ENCODE assay signal across 24 cellular contexts in the genomic region with DNA sequence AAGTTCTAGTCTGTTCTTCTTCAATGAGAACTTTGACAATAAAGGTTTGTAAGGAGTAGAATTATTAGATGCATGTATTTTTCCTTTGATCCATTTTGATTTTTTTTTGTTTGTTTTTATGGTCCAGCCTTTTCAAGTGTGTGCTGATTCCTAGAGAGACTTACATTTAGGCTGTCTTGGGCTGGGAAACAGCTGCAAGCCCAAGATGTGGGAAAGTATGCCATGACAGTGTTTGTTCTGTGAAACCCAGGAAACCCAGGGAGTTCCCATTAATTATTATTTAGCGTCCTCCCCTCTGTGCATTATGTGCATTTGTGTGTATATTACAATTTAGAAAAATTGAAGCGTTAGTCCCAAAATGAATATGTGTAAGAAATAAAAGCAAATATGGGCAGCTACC.
"Had no signal": no experiment of that assay in that cellular context is flagged by ENCODE, and none has a peak within 500 bp of the region (broad histone marks: within the 10 kb centered on the region; RNA-seq: fewer than 3 reads in every experiment).

No MANE protein-coding gene starts in this region.

- H3K4me3 ChIP-seq: coronary artery, dorsolateral prefrontal cortex, esophagus muscularis mucosa, esophagus squamous epithelium, gastrocnemius medialis, gastroesophageal sphincter, heart left ventricle, heart right ventricle had no signal

- ATAC-seq: effector memory CD8-positive, alpha-beta T cell; esophagus mucosa; foreskin keratinocyte; gastrocnemius medialis; gastroesophageal sphincter; heart left ventricle; heart right ventricle had no signal

- H3K27ac ChIP-seq: coronary artery, dorsolateral prefrontal cortex, epithelial cell of prostate, esophagus muscularis mucosa, esophagus squamous epithelium, foreskin keratinocyte, gastrocnemius medialis, gastroesophageal sphincter, heart left ventricle, heart right ventricle had no signal

- H3K4me3 Mint-ChIP-seq: dendritic cell treated with granulocyte-macrophage colony-stimulating factor and Interleukin-4, amounts not matched to agents 40 ng/mL and 50 ng/mL, for 4 days; effector memory CD8-positive, alpha-beta T cell; endodermal cell had no signal

- H3K27me3 ChIP-seq: dorsolateral prefrontal cortex, esophagus muscularis mucosa, esophagus squamous epithelium, foreskin keratinocyte, gastrocnemius medialis, gastroesophageal sphincter, heart left ventricle, heart right ventricle had no signal

- H3K36me3 ChIP-seq: esophagus muscularis mucosa, esophagus squamous epithelium, gastrocnemius medialis, gastroesophageal sphincter, heart left ventricle, heart right ventricle had no signal

- H3K4me1 Mint-ChIP-seq: endodermal cell had no signal

- DNase-seq: cortex of kidney; dermis blood vessel endothelial cell; dorsolateral prefrontal cortex; effector CD4-positive, alpha-beta T cell; effector CD8-positive, alpha-beta T cell; effector memory CD4-positive, alpha-beta T cell; effector memory CD8-positive, alpha-beta T cell; endodermal cell; erythroblast; esophagus squamous epithelium; foreskin fibroblast; foreskin keratinocyte; foreskin melanocyte; gastrocnemius medialis; glutamatergic neuron; head of caudate nucleus; heart left ventricle; heart right ventricle had no signal

- H3K9me3 Mint-ChIP-seq: endodermal cell had no signal

- H3K27ac Mint-ChIP-seq: dendritic cell treated with granulocyte-macrophage colony-stimulating factor and Interleukin-4, amounts not matched to agents 40 ng/mL and 50 ng/mL, for 4 days; effector memory CD8-positive, alpha-beta T cell; endodermal cell had no signal

- H3K9me3 ChIP-seq: esophagus muscularis mucosa, esophagus squamous epithelium, gastrocnemius medialis, gastroesophageal sphincter, heart left ventricle had no signal

- H3K4me1 ChIP-seq: esophagus muscularis mucosa, gastrocnemius medialis, gastroesophageal sphincter had no signal

- H3K27me3 Mint-ChIP-seq: effector memory CD8-positive, alpha-beta T cell had no signal
